Comparison of ENCODE assay signal across 17 cellular contexts in the genomic region with DNA sequence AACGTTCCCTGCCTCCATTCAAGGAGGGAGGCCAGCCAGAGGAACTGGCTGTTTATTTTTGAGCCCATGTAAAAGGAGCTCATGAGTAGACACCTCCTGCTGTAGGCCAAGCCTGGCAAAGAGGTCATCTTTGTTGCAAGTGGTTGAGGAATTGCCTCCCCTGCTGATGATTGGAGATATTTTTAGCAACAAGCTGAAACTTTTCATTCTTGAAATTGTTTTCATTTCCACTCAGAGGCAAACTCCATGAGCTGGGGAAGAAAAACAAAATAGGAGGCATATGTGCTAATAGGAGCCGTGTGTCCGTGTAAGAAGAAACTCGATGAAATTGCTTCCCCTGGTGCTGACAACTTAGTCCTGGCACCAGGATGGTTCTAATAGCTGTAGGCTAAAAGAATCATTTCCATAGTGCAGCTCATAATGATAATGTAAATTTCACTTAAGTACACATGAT.
DNase-seq lines count a peak whose midpoint lies in the region; ATAC-seq and TF ChIP-seq lines count a peak whose summit lies in the region.
"Had no signal": no experiment of that assay in that cellular context is flagged by ENCODE, and none has a peak within 500 bp of the region (broad histone marks: within the 10 kb centered on the region; RNA-seq: fewer than 3 reads in every experiment).

No MANE protein-coding gene starts in this region.

- H3K4me3 ChIP-seq in AG04449 (ENCODE audit: low read depth, low read length) (no peak overlapping the region), KMS-11 (IDR thresholded peaks at IDR 0.05; ENCODE audit: insufficient read depth, low read depth, low read length) (no peak overlapping the region), mesenchymal stem cell (ENCODE audit: insufficient read depth in 1 of 2, low read depth in 1 of 2, low read length in 2 of 2) (no peak overlapping the region)
- H3K4me3 ChIP-seq: A549, hepatocyte, right lobe of liver had no signal

- CTCF ChIA-PET in AG04449 (lab: Yijun Ruan, JAX) = interaction anchor here (0.9 to 1.3 kb wide), 3 partner anchors 10 to 538 kb away, joined by 3 to 4 read pairs (median 4); no protein-coding TSS in a partner anchor

- H3K27ac ChIP-seq in KMS-11 = no peak overlapping the region
- H3K27ac ChIP-seq in mesenchymal stem cell (ENCODE audit: low read length, poor library complexity, severe bottlenecking) = peak overlapping the region; percentile 35
- H3K27ac ChIP-seq: A549, right lobe of liver had no signal

- no peak overlapping the region for H4K91ac ChIP-seq in mesenchymal stem cell (ENCODE audit: low read length)

- no peak overlapping the region for H2BK12ac ChIP-seq in mesenchymal stem cell (ENCODE audit: low read length in 2 of 2)

- 0 out of 2 replicates have a peak overlapping the region, but pooled peaks have one; percentile 31 for H2AFZ ChIP-seq in KMS-11 (ENCODE audit: low read depth)
- H2AFZ ChIP-seq in mesenchymal stem cell (ENCODE audit: low read depth, low read length) = no peak overlapping the region
- H2AFZ ChIP-seq: hepatocyte had no signal

- 65% methylated on average over 4 of the region's 4 CpGs for WGBS in mesenchymal stem cell

- H3K4ac ChIP-seq in mesenchymal stem cell (ENCODE audit: low read depth in 1 of 2, low read length in 2 of 2) = no peak overlapping the region

- H2BK5ac ChIP-seq in mesenchymal stem cell (ENCODE audit: low read depth, low read length, poor library complexity, severe bottlenecking) = no peak overlapping the region

- H3K27me3 ChIP-seq in KMS-11 (ENCODE audit: insufficient read depth, low read depth) (no peaks in the 10 kb centered on the region), mesenchymal stem cell (ENCODE audit: control insufficient read depth in 1 of 2, insufficient read depth in 1 of 2, low read length in 2 of 2) (no peaks in the 10 kb centered on the region)
- H3K27me3 ChIP-seq: hepatocyte, right lobe of liver had no signal

- H3K79me1 ChIP-seq in mesenchymal stem cell (replicated peaks; ENCODE audit: low read length, poor library complexity, severe bottlenecking) = no peaks in the 10 kb centered on the region

- no peak overlapping the region for H4K8ac ChIP-seq in mesenchymal stem cell (ENCODE audit: low read length)

- H3K36me3 ChIP-seq in KMS-11 (ENCODE audit: insufficient read depth) (no peaks in the 10 kb centered on the region), mesenchymal stem cell (ENCODE audit: control insufficient read depth in 1 of 2, insufficient read depth in 2 of 2, low read depth in 1 of 2, low read length in 2 of 2) (no peaks in the 10 kb centered on the region)
- H3K36me3 ChIP-seq: right lobe of liver had no signal

- POLR2A ChIA-PET in AG04449 (lab: Yijun Ruan, JAX) = interaction anchor here (0.7 to 1.0 kb wide), 3 partner anchors 80 to 191 kb away, joined by 3 read pairs; no protein-coding TSS in a partner anchor

- no peaks in the 10 kb centered on the region for H4K20me1 ChIP-seq in KMS-11 (ENCODE audit: insufficient read depth)

- no peak overlapping the region for H3K14ac ChIP-seq in mesenchymal stem cell (ENCODE audit: low read length in 2 of 2)

- TF ChIP-seq CTCF in AG04449 (IDR thresholded peaks at IDR 0.05; ENCODE audit: insufficient read depth, low read length, missing control alignments) (no peak), KMS-11 (conservative IDR thresholded peaks at IDR 0.05; ENCODE audit: low read depth, low read length) (no peak)

- H3K4me1 ChIP-seq in KMS-11 (ENCODE audit: low read depth, poor library complexity, severe bottlenecking) (peaks cover 17% of the 10 kb centered on the region), mesenchymal stem cell (ENCODE audit: control insufficient read depth, insufficient read depth, low read depth, low read length) (no peaks in the 10 kb centered on the region)
- H3K4me1 ChIP-seq: A549, right lobe of liver had no signal

- peak overlapping the region; percentile 21; the same call in 1 of the 2 replicates for H3K4me2 ChIP-seq in KMS-11
- no peak overlapping the region for H3K4me2 ChIP-seq in mesenchymal stem cell (ENCODE audit: low read length, poor library complexity, severe bottlenecking)
- H3K4me2 ChIP-seq: A549, hepatocyte had no signal

- H3K9me3 ChIP-seq in mesenchymal stem cell (ENCODE audit: control insufficient read depth, low read length) = peaks cover 16% of the 10 kb centered on the region
- H3K9me3 ChIP-seq: A549, right lobe of liver had no signal

- peak; percentile 88 for DNase-seq in AG04449 (ENCODE audit: low read depth, low spot score)
- peak; percentile 85 for DNase-seq in brain pericyte (ENCODE audit: low read depth, low spot score)
- peak; percentile 20 for DNase-seq in mesenchymal stem cell
- no peak for DNase-seq in NCI-H446 (lab: John Stamatoyannopoulos, UW)
- DNase-seq in NCI-H146 (lab: John Stamatoyannopoulos, UW) = no peak
- DNase-seq: activated naive CD4-positive, alpha-beta T cell treated with Interleukin-2 at 50 U/mL for 16 hours; central memory CD4-positive, alpha-beta T cell; left ventricle myocardium superior; MV-4-11; naive thymus-derived CD8-positive, alpha-beta T cell; right lobe of liver; stimulated activated naive CD8-positive, alpha-beta T cell treated with anti-CD3 and anti-CD28 coated beads, Interleukin-15, Interleukin-2, amounts not matched to agents 100 U/mL and 50 U/mL, for 24 hours had no signal

- H2BK120ac ChIP-seq in mesenchymal stem cell (ENCODE audit: low read depth, low read length) = no peak overlapping the region

- H2BK15ac ChIP-seq in mesenchymal stem cell (ENCODE audit: low read depth, poor library complexity, severe bottlenecking) = no peak overlapping the region

- no peak overlapping the region for H2AK5ac ChIP-seq in mesenchymal stem cell (ENCODE audit: low read length, severe bottlenecking)

- H3K23ac ChIP-seq in mesenchymal stem cell (ENCODE audit: low read length in 2 of 2) = no peak overlapping the region

- ATAC-seq in GM18519 (IDR thresholded peaks at IDR 0.05; ENCODE audit: low FRiP score, unreplicated experiment) (no peak), HG02970 (IDR thresholded peaks at IDR 0.05; ENCODE audit: low FRiP score, unreplicated experiment) (no peak)
- ATAC-seq: A549; left ventricle myocardium superior; naive thymus-derived CD8-positive, alpha-beta T cell; right lobe of liver; stimulated activated naive CD8-positive, alpha-beta T cell treated with anti-CD3 and anti-CD28 coated beads, Interleukin-15, Interleukin-2, amounts not matched to agents 100 U/mL and 50 U/mL, for 24 hours had no signal

- H3K79me2 ChIP-seq in KMS-11 (ENCODE audit: insufficient read depth, low read depth) = no peaks in the 10 kb centered on the region
- H3K79me2 ChIP-seq: hepatocyte had no signal

- H3K18ac ChIP-seq in mesenchymal stem cell (ENCODE audit: low read depth in 1 of 2, low read length in 2 of 2) = no peak overlapping the region

- H3K9ac ChIP-seq in KMS-11 = no peak overlapping the region
- H3K9ac ChIP-seq in mesenchymal stem cell (ENCODE audit: low read length) = peak overlapping the region; percentile 28

Comparison
In these comparisons a context has a peak if more than half of its experiments do, and no peak if none do; other contexts are left out.
1. DNase-seq: peak in AG04449 (single experiment), brain pericyte (single experiment) and mesenchymal stem cell (single experiment); none in NCI-H446 (0 of 2) and NCI-H146 (single experiment).